Comparison of ENCODE assay signal across 8 cellular contexts in the genomic region with DNA sequence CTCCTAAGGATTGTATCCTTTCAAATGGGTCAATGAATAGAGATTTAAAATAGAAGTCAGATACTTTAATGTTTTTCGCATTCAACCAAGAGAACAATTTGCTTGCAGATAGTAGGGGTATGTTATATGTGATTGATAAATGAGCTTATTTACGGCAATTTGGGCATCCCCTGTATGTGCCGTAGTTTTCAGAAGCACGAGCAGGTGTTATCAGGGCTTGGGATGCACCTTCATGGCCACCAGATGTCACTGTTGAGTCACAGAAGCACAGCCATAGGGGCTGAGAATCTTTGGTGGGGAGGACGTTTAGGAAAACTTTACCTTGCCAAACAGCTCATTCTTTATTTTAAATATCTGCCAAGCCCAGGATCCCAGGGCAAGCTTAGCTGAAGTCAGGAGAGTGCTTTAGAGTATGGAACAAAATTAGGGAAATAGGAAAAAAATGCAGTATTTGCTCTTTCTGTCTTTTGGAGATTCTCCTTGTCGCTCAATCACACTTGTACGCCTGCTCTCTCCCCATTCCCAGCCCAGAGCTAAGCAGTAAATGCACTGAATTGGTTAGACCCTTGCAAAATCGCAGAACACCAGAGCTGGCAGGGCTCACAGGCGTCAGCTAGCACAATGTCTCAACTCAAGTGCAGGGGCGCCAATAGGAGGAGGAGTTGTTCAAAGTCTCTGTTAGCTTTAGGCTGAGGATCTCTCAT.
A peak's percentile ranks its signal among the peaks of the same experiment; 100 is the strongest.
DNase-seq lines count a peak whose midpoint lies in the region; ATAC-seq, FAIRE-seq and TF ChIP-seq lines count a peak whose summit lies in the region.

No MANE protein-coding gene starts in this region.

- peak; percentile 73 for ATAC-seq in GM18907 (IDR thresholded peaks at IDR 0.05; ENCODE audit: unreplicated experiment)
- no peak for ATAC-seq in GM18511 (IDR thresholded peaks at IDR 0.05; ENCODE audit: unreplicated experiment)

- no peaks in the 10 kb centered on the region for H3K4me1 ChIP-seq in small intestine (ENCODE audit: control insufficient read depth in 2 of 2, insufficient read depth in 1 of 2, low read depth in 1 of 2, low read length in 1 of 2)

- no peaks in the 10 kb centered on the region for H3K27me3 ChIP-seq in small intestine (ENCODE audit: control insufficient read depth in 2 of 2, insufficient read depth in 2 of 2, low read length in 2 of 2)

- no peak overlapping the region for H3K27ac ChIP-seq in small intestine (ENCODE audit: low read depth in 1 of 2, low read length in 1 of 2)

- in situ Hi-C loops in KBM-7 (cut with MboI; ENCODE audit: low pct_unique_long_range_greater_than_20kb, low sequenced_read_pairs) = no loop called here

- peak; percentile 3 for DNase-seq in AG09319 (ENCODE audit: extremely low read depth, low read depth)
- DNase-seq in KBM-7 = peak; percentile 47
- peak in 4 of 5 donors; percentile 15 to 44 (median 34) for DNase-seq in T-helper 1 cell
- DNase-seq in anterior cingulate cortex (lab: John Stamatoyannopoulos, UW) = peak in 51 of 58 donors; percentile 3 to 75 (median 38)
- peak; percentile 48 for DNase-seq in hepatic stellate cell (ENCODE audit: low spot score)
- peak; percentile 65 for DNase-seq in small intestine

- H3K36me3 ChIP-seq in small intestine (ENCODE audit: control insufficient read depth in 2 of 2, insufficient read depth in 2 of 2, low read length in 2 of 2) = no peaks in the 10 kb centered on the region

- FAIRE-seq in small intestine (lab: Jason Lieb, UNC) = no peak

- peak; percentile 97 for TF ChIP-seq CTCF in AG09319 (IDR thresholded peaks at IDR 0.05; ENCODE audit: low read depth, low read length)

- no peaks in the 10 kb centered on the region for H3K9me3 ChIP-seq in small intestine (ENCODE audit: control insufficient read depth, low read depth)

- no peak overlapping the region for H3K4me3 ChIP-seq in small intestine (ENCODE audit: low read depth in 1 of 2, low read length in 2 of 2)

- WGBS in small intestine, 3 donors = 10 to 25% (median 14%) methylated on average over 10 of the region's 10 CpGs

Comparison
In these comparisons a context has a peak if more than half of its experiments do, and no peak if none do; other contexts are left out.
1. DNase-seq: peak in every context shown above with its lines; median percentile 65 in small intestine; 48 in hepatic stellate cell; 47 in KBM-7; 38 in anterior cingulate cortex; 34 in T-helper 1 cell; 3 in AG09319.